Comparison of ENCODE assay signal across 23 cellular contexts in genomic region chr5:141303756-141304155, GRCh38. TPM values are rescaled to one million over a fixed set of nuclear protein-coding genes. Genes with fewer than 3 reads are reported as not detected.
A peak's percentile ranks its signal among the peaks of the same experiment; 100 is the strongest.
DNase-seq lines count a peak whose midpoint lies in the region; ATAC-seq and TF ChIP-seq lines count a peak whose summit lies in the region.
"Had no signal": no experiment of that assay in that cellular context is flagged by ENCODE, and none has a peak within 500 bp of the region (broad histone marks: within the 10 kb centered on the region; RNA-seq: fewer than 3 reads in every experiment).

Gene SLC25A2, minus strand, starts transcription at chr5:141304049. Its CDS starts 184 bp downstream, at chr5:141303865.

- H3K4me3 ChIP-seq in BLaER1: peak within 1 kb of the TSS; percentile 18; the same call in 1 of the 2 replicates
- peak within 1 kb of the TSS; percentile 40 for H3K4me3 ChIP-seq in coronary artery
- peak within 1 kb of the TSS in 2 of 3 donors; percentile 20 to 46 for H3K4me3 ChIP-seq in liver (ENCODE audit: low read depth in 1 of 3, low read length in 3 of 3)
- H3K4me3 ChIP-seq in rectal smooth muscle tissue (ENCODE audit: low read length): peak within 1 kb of the TSS; percentile 1
- no peak within 1 kb of the TSS for H3K4me3 ChIP-seq in smooth muscle cell
- H3K4me3 ChIP-seq: K562 had no signal

- H4K20me1 ChIP-seq in BLaER1 (no peaks in the 10 kb centered on the region), smooth muscle cell (ENCODE audit: low read depth) (no peaks in the 10 kb centered on the region)

- H3K9me3 ChIP-seq in BLaER1: peaks cover 96% of the 10 kb centered on the region
- H3K9me3 ChIP-seq in liver (ENCODE audit: control insufficient read depth in 4 of 4, low read length in 3 of 4): peaks cover 33 to 79% (median 49%) of the 10 kb centered on the region in 4 donors
- H3K9me3 ChIP-seq in smooth muscle cell (replicated peaks; ENCODE audit: low read depth): peaks cover 3% of the 10 kb centered on the region

- TF ChIP-seq CTCF in coronary artery (IDR thresholded peaks at IDR 0.05) (no peak), liver (IDR thresholded peaks at IDR 0.05; ENCODE audit: low read depth, low read length, missing input control) (no peak), smooth muscle cell (IDR thresholded peaks at IDR 0.05; ENCODE audit: borderline replicate concordance, insufficient read depth, poor library complexity, severe bottlenecking) (no peak)

- no peaks in the 10 kb centered on the region for H3K27me3 ChIP-seq in BLaER1
- H3K27me3 ChIP-seq in liver (ENCODE audit: control insufficient read depth in 4 of 4, insufficient read depth in 4 of 4, low read length in 3 of 4): no peaks in the 10 kb centered on the region
- no peaks in the 10 kb centered on the region for H3K27me3 ChIP-seq in rectal smooth muscle tissue (ENCODE audit: control insufficient read depth, insufficient read depth, low read length)
- H3K27me3 ChIP-seq in smooth muscle cell (ENCODE audit: low read depth): no peaks in the 10 kb centered on the region

- no peaks in the 10 kb centered on the region for H3K79me2 ChIP-seq in smooth muscle cell (ENCODE audit: low read depth)

- no peak for DNase-seq in coronary artery (ENCODE audit: low spot score)
- no peak for DNase-seq in NAMALWA (ENCODE audit: low spot score)
- no peak for DNase-seq in smooth muscle cell (lab: John Stamatoyannopoulos, UW; ENCODE audit: unreplicated experiment)
- DNase-seq: 8988T; C1 segment of cervical spinal cord; CD4-positive, CD25-positive, alpha-beta regulatory T cell; CD8-positive, alpha-beta memory T cell; COR-L47; DMS 273 treated with DMSO at 0.1 percent for 48 hours; DMS53; DND-41; HFFc6; IMR-90 had no signal

- H3K4me2 ChIP-seq in BLaER1 (no peak within 1 kb of the TSS), smooth muscle cell (no peak within 1 kb of the TSS)

- H3K36me3 ChIP-seq in BLaER1: peaks cover 59% of the 10 kb centered on the region
- peaks cover 0 to 6% (median 0%) of the 10 kb centered on the region in 4 donors for H3K36me3 ChIP-seq in liver (ENCODE audit: control insufficient read depth in 4 of 4, insufficient read depth in 3 of 4, low read depth in 1 of 4, low read length in 3 of 4)
- H3K36me3 ChIP-seq in rectal smooth muscle tissue (ENCODE audit: control insufficient read depth, insufficient read depth, low read length): peaks cover 2% of the 10 kb centered on the region
- peaks cover 12% of the 10 kb centered on the region for H3K36me3 ChIP-seq in smooth muscle cell (ENCODE audit: low read depth)

- H3K27ac ChIP-seq in BLaER1 (no peak within 1 kb of the TSS), coronary artery (no peak within 1 kb of the TSS), liver (ENCODE audit: low read depth in 1 of 2, low read length in 2 of 2) (no peak within 1 kb of the TSS), rectal smooth muscle tissue (ENCODE audit: low read depth, low read length) (no peak within 1 kb of the TSS), smooth muscle cell (ENCODE audit: low read depth) (no peak within 1 kb of the TSS)
- H3K27ac ChIP-seq: HL-60 had no signal

- no peak for TF ChIP-seq RAD21 in liver (IDR thresholded peaks at IDR 0.05)

- 48% methylated on average over 36 of the region's 36 CpGs for WGBS in liver
- 99% methylated on average over 30 of the region's 36 CpGs for WGBS in smooth muscle cell (ENCODE audit: low lambda C conversion rate)

- H3F3A ChIP-seq in smooth muscle cell (ENCODE audit: low read depth): no peaks in the 10 kb centered on the region

- H3K9ac ChIP-seq in BLaER1 (no peak within 1 kb of the TSS), liver (ENCODE audit: low read depth in 1 of 2, low read length in 2 of 2) (no peak within 1 kb of the TSS), rectal smooth muscle tissue (ENCODE audit: low read length) (no peak within 1 kb of the TSS), smooth muscle cell (ENCODE audit: low read depth) (no peak within 1 kb of the TSS)

- H2AFZ ChIP-seq in smooth muscle cell (ENCODE audit: low read depth): no peak within 1 kb of the TSS

- ATAC-seq in HG03108 (IDR thresholded peaks at IDR 0.05; ENCODE audit: unreplicated experiment) (no peak), HG03095 (IDR thresholded peaks at IDR 0.05; ENCODE audit: unreplicated experiment) (no peak)
- ATAC-seq: HCT116, K562 had no signal

- H3K4me1 ChIP-seq in BLaER1: no peaks in the 10 kb centered on the region
- H3K4me1 ChIP-seq in liver (ENCODE audit: control insufficient read depth in 4 of 4, insufficient read depth in 4 of 4, low read length in 3 of 4): no peaks in the 10 kb centered on the region
- H3K4me1 ChIP-seq in rectal smooth muscle tissue (ENCODE audit: control insufficient read depth, insufficient read depth, low read length): no peaks in the 10 kb centered on the region
- H3K4me1 ChIP-seq in smooth muscle cell (ENCODE audit: low read depth): no peaks in the 10 kb centered on the region

TF ChIP-seq in liver, 16 proteins besides CTCF, POLR2A, EP300 and RAD21:
- TF ChIP-seq HNF4A (conservative IDR thresholded peaks at IDR 0.05) (no peak), TAF1 (conservative IDR thresholded peaks at IDR 0.05) (no peak), YY1 (IDR thresholded peaks at IDR 0.05) (no peak), FOXA2 (IDR thresholded peaks at IDR 0.05) (no peak)
TF ChIP-seq in liver: peak in this region for 0.

RNA-seq across cellular contexts. Expression of gene SLC25A2, which starts in this region (rescaled TPM):
- total RNA-seq in liver: under 1 TPM; 0.19 to 0.42 TPM
- polyA plus RNA-seq in liver: not detected
- total RNA-seq in smooth muscle cell: not detected in 2 replicates
- polyA plus RNA-seq in smooth muscle cell: 0.15 TPM in 1 of 2 replicates, not detected in the other
- total RNA-seq: HT1080, IMR-90 had no signal
- polyA plus RNA-seq: AG04450; CD8-positive, alpha-beta memory T cell; IMR-90; K562 had no signal
